8 cellular contexts compared by ENCODE assay signal in the genomic region with DNA sequence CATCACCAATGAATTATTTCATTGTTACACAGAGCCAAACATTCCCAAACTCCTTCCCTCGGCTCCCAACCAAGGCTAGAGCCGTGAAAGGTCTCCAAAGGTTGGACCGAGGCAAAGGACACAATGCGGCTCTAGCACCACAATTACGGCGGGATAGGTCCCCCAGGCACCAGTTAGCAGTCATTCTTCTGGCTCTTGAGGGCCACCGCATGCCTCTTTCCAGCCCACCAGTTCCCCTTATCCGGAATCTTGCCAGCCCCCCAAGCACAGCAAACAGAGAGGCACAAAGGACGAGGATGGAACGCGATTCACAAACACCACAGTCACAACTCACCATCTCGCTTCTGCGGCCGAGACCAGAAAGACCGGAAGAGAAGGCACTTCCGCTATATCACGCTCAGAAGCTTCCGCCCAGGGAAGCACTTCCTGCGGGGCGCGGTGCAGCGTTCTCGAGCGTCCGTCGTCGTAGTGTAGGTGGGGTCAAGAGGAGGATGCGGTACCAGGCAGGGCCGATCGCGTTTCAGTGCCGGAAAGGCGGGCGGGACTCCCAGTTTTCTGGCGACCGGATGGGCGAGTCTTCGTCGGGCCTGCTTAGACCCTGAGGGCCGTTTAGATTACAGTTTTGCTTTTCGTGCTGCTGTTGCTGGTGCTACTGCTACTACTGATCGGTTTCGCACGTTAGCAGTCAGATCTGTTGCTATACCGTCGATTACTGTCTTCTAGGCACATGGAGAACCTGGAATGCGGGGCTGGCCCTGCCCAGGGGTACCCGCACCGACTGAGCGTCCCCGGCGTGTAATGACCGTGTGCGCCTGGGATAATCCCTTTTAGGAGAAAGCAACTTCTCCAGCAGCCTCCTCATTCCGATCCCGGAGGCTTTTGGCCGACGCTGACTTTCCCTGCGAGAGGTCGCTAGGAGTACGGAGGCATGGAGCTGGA. TPM values are rescaled to one million over a fixed set of nuclear protein-coding genes. Genes with fewer than 3 reads are reported as not detected.
A peak's percentile ranks its signal among the peaks of the same experiment; 100 is the strongest.
DNase-seq lines count a peak whose midpoint lies in the region; ATAC-seq and TF ChIP-seq lines count a peak whose summit lies in the region.

A gene (minus strand): TSS at position 374 of the 939 bp plus-strand sequence. CDS start 37 bp downstream, at position 337.

- peak within 1 kb of the TSS; percentile 61 to 69 for H3K4me3 ChIP-seq in right atrium auricular region
- peak within 1 kb of the TSS; percentile 55 to 80 for H3K4me3 ChIP-seq in uterus

- ATAC-seq in GM18499 (IDR thresholded peaks at IDR 0.05; ENCODE audit: insufficient read depth, unreplicated experiment) (peak; percentile 94), HG02943 (IDR thresholded peaks at IDR 0.05; ENCODE audit: low read depth, unreplicated experiment) (peak; percentile 99)

- TF ChIP-seq POLR2A in uterus (IDR thresholded peaks at IDR 0.05) = peak; percentile 81

- H3K36me3 ChIP-seq in right atrium auricular region = peaks cover 41% of the 10 kb centered on the region
- H3K36me3 ChIP-seq in uterus = no peaks in the 10 kb centered on the region

- DNase-seq in NCI-H187 treated with DMSO at 0.1 percent for 48 hours (lab: John Stamatoyannopoulos, UW) (peak; percentile 75), anterior cingulate cortex (lab: John Stamatoyannopoulos, UW) (peak; percentile 54 to 98 (median 94)), right atrium auricular region (ENCODE audit: low spot score) (peak; percentile 97), pulmonary artery endothelial cell (ENCODE audit: low read depth, low spot score) (peak; percentile 88), uterus (peak; percentile 96)

- peak within 1 kb of the TSS; percentile 96 to 97 for H3K27ac ChIP-seq in right atrium auricular region
- H3K27ac ChIP-seq in uterus = peak within 1 kb of the TSS; percentile 93 to 94

- H3K4me1 ChIP-seq in right atrium auricular region = peaks cover 0 to 25% of the 10 kb centered on the region in 2 donors
- peaks cover 0 to 3% of the 10 kb centered on the region in 2 donors for H3K4me1 ChIP-seq in uterus

- H3K9me3 ChIP-seq in right atrium auricular region = no peaks in the 10 kb centered on the region
- H3K9me3 ChIP-seq in uterus = no peaks in the 10 kb centered on the region

- TF ChIP-seq CTCF in right atrium auricular region (IDR thresholded peaks at IDR 0.05) (no peak), uterus (IDR thresholded peaks at IDR 0.05) (peak in 1 of 4 experiments; percentile 5)

- intact Hi-C loops in T-helper 2 cell treated with Interferon-gamma antibody and Interleukin-4, amounts not matched to agents 100 ng/mL and 5 ng/mL, for 36 hours (cut with micrococcal nuclease) = loop anchor here (1.0 to 10.0 kb wide), 5 partner anchors 37 to 1760 kb away; a partner anchor contains a TSS
- intact Hi-C loops in uterus (cut with DNase I; ENCODE audit: low total_unique reads) = no loop called here

- H3K27me3 ChIP-seq in right atrium auricular region = no peaks in the 10 kb centered on the region
- no peaks in the 10 kb centered on the region for H3K27me3 ChIP-seq in uterus

RNA-seq across cellular contexts. Expression of the gene that starts here (rescaled TPM):
- 1,530 and 1,537 TPM in 2 replicates for total RNA-seq in T-helper 2 cell treated with Interferon-gamma antibody and Interleukin-4, amounts not matched to agents 100 ng/mL and 5 ng/mL, for 36 hours
- 10 to 100 TPM; 51.2 to 95.3 TPM for total RNA-seq in right atrium auricular region
- 1,544 and 2,625 TPM in 2 replicates for total RNA-seq in pulmonary artery endothelial cell
- total RNA-seq in uterus = 1,000 to 10,000 TPM in 1 of 4 donors, 100 to 1,000 TPM in 2, 10 to 100 TPM in 1; 59.1 to 1,328 (median 776) TPM

Comparison
In these comparisons a context has a peak if more than half of its experiments do, and no peak if none do; other contexts are left out.
1. Peak in every context shown above with its lines: DNase-seq, ATAC-seq, H3K4me3 ChIP-seq and H3K27ac ChIP-seq.